ENCODE assay signal across 9 cellular contexts in the genomic region with DNA sequence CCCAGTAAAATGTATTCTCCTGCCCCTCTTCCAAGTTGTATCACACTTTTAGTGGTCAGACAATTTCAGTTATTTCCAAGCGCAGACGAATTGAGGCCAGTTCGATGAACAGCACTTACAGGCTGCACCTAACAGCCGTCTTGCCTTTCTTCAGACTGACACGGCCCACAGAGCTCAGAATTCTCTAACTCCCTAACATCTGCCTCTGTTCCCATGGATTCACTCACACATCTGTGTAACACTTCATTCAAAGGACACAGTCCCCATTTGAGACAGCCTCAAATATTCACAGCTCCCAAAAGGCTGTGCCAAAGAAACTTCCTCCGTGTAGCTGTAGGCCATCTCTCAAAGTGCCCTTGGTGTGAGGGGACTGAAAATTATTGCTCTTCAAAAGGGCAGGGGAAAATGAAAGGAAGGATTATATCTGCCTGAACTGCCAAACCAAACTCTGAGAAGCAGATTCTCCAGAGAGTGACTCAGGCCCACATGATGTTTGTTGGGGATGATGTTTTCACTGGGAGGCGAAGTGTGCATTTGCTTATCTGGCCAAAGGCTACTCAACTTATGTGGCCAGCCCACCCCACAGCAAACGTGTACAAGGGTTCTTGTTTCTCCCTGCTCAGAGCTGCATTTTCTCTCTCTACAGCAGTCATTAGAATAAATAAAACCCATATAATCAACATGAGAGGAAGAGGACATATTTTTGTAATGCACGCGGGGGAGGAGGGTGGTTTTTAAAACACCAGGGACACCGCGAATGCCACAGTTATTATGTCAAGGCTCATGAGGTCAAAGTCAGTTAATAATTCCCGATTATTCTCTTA.
DNase-seq lines count a peak whose midpoint lies in the region; ATAC-seq and TF ChIP-seq lines count a peak whose summit lies in the region.
"Had no signal": no experiment of that assay in that cellular context is flagged by ENCODE, and none has a peak within 500 bp of the region (broad histone marks: within the 10 kb centered on the region; RNA-seq: fewer than 3 reads in every experiment).

No MANE protein-coding gene starts in this region.

- intact Hi-C loops in mucosa of descending colon (cut with DNase I, micrococcal nuclease) (loop anchor here (5.0 to 10.0 kb wide), 3 partner anchors 282 to 595 kb away; no protein-coding TSS in a partner anchor), upper lobe of right lung (cut with DNase I) (loop anchor here (5.0 kb wide), 1 partner anchor 457 kb away; no protein-coding TSS in a partner anchor)
- intact Hi-C loops in CD4-positive, alpha-beta T cell (cut with DNase I, micrococcal nuclease) = loop anchor here (2.0 to 10.0 kb wide), 6 partner anchors 282 to 1313 kb away; a partner anchor contains a TSS

- no peak for TF ChIP-seq POLR2A in NB4 (IDR thresholded peaks at IDR 0.05; ENCODE audit: extremely low read depth, insufficient read length)

- H3K36me3 Mint-ChIP-seq in stimulated activated effector memory CD8-positive, alpha-beta T cell treated with anti-CD3 and anti-CD28 coated beads, Interleukin-12 subunit alpha, Interleukin-12 subunit beta, amount 100 ng/mL, for 72 hours = peaks cover 5% of the 10 kb centered on the region
- H3K36me3 Mint-ChIP-seq in CD4-positive, alpha-beta T cell (ENCODE audit: low read depth) = no peaks in the 10 kb centered on the region

- H3K27ac ChIP-seq in ectodermal cell (ENCODE audit: insufficient read depth, low read depth, low read length, poor library complexity, severe bottlenecking) = peak overlapping the region; percentile 56
- H3K27ac ChIP-seq in upper lobe of right lung = peak overlapping the region; percentile 59
- no peak overlapping the region for H3K27ac ChIP-seq in CD4-positive, alpha-beta T cell (ENCODE audit: low read depth, low read length)

- no peak overlapping the region for H3K4me3 ChIP-seq in NB4 (ENCODE audit: low read depth, low read length)
- H3K4me3 ChIP-seq in ectodermal cell (ENCODE audit: insufficient read depth, low read depth, low read length) = no peak overlapping the region
- no peak overlapping the region for H3K4me3 ChIP-seq in mucosa of descending colon
- H3K4me3 ChIP-seq in upper lobe of right lung = no peak overlapping the region

- ATAC-seq in mucosa of descending colon (peak; percentile 4), upper lobe of right lung (peak; percentile 42), GM21619 (IDR thresholded peaks at IDR 0.05; ENCODE audit: unreplicated experiment) (no peak)
- no peak for ATAC-seq in stimulated activated effector memory CD8-positive, alpha-beta T cell treated with anti-CD3 and anti-CD28 coated beads, Interleukin-12 subunit alpha, Interleukin-12 subunit beta, amount 100 ng/mL, for 72 hours
- no peak for ATAC-seq in CD4-positive, alpha-beta T cell (ENCODE audit: poor library complexity)

- DNase-seq in NB4 (ENCODE audit: low read depth) = peak; percentile 78
- DNase-seq in mucosa of descending colon = peak in 1 of 3 donors; percentile 44
- DNase-seq in upper lobe of right lung = no peak
- DNase-seq in stimulated activated effector memory CD8-positive, alpha-beta T cell treated with anti-CD3 and anti-CD28 coated beads, Interleukin-12 subunit alpha, Interleukin-12 subunit beta, amount 100 ng/mL, for 72 hours (ENCODE audit: low spot score in 2 of 2) = no peak
- DNase-seq in CD4-positive, alpha-beta T cell = no peak
- DNase-seq in NCI-H1436 (lab: John Stamatoyannopoulos, UW) = no peak
- DNase-seq: NCI-H187 had no signal

- H3K9me3 ChIP-seq in ectodermal cell (ENCODE audit: control insufficient read depth, low read length) (no peaks in the 10 kb centered on the region), mucosa of descending colon (no peaks in the 10 kb centered on the region), upper lobe of right lung (no peaks in the 10 kb centered on the region)
- peaks cover 3% of the 10 kb centered on the region for H3K9me3 ChIP-seq in CD4-positive, alpha-beta T cell (ENCODE audit: control insufficient read depth, low read length)

- TF ChIP-seq CTCF in NB4 (IDR thresholded peaks at IDR 0.05; ENCODE audit: low read depth, low read length) = no peak
- TF ChIP-seq CTCF in mucosa of descending colon (IDR thresholded peaks at IDR 0.05) = no peak
- TF ChIP-seq CTCF in upper lobe of right lung (IDR thresholded peaks at IDR 0.05) = no peak
- no peak for TF ChIP-seq CTCF in CD4-positive, alpha-beta T cell (IDR thresholded peaks at IDR 0.05)

- H3K9me3 Mint-ChIP-seq in stimulated activated effector memory CD8-positive, alpha-beta T cell treated with anti-CD3 and anti-CD28 coated beads, Interleukin-12 subunit alpha, Interleukin-12 subunit beta, amount 100 ng/mL, for 72 hours = no peaks in the 10 kb centered on the region
- H3K9me3 Mint-ChIP-seq in CD4-positive, alpha-beta T cell = no peaks in the 10 kb centered on the region

- peaks cover 7% of the 10 kb centered on the region for H3K4me1 Mint-ChIP-seq in stimulated activated effector memory CD8-positive, alpha-beta T cell treated with anti-CD3 and anti-CD28 coated beads, Interleukin-12 subunit alpha, Interleukin-12 subunit beta, amount 100 ng/mL, for 72 hours
- peaks cover 24% of the 10 kb centered on the region for H3K4me1 Mint-ChIP-seq in CD4-positive, alpha-beta T cell (ENCODE audit: low read depth)

- H3K27ac Mint-ChIP-seq in stimulated activated effector memory CD8-positive, alpha-beta T cell treated with anti-CD3 and anti-CD28 coated beads, Interleukin-12 subunit alpha, Interleukin-12 subunit beta, amount 100 ng/mL, for 72 hours = no peak overlapping the region
- no peak overlapping the region for H3K27ac Mint-ChIP-seq in CD4-positive, alpha-beta T cell

- 84 to 87% methylated on average over 12 to 13 of the region's 13 CpGs for WGBS in ectodermal cell, 2 experiments

- no peak overlapping the region for H3K4me3 Mint-ChIP-seq in stimulated activated effector memory CD8-positive, alpha-beta T cell treated with anti-CD3 and anti-CD28 coated beads, Interleukin-12 subunit alpha, Interleukin-12 subunit beta, amount 100 ng/mL, for 72 hours
- H3K4me3 Mint-ChIP-seq in CD4-positive, alpha-beta T cell = no peak overlapping the region

- H3K36me3 ChIP-seq in ectodermal cell (ENCODE audit: control insufficient read depth, insufficient read depth, low read length) (no peaks in the 10 kb centered on the region), mucosa of descending colon (ENCODE audit: low read depth) (no peaks in the 10 kb centered on the region), upper lobe of right lung (no peaks in the 10 kb centered on the region)

- H3K27me3 ChIP-seq in ectodermal cell (ENCODE audit: control insufficient read depth, insufficient read depth, low read length, poor library complexity, severe bottlenecking) = peaks cover 28% of the 10 kb centered on the region
- H3K27me3 ChIP-seq in upper lobe of right lung = peaks cover 53% of the 10 kb centered on the region
- peaks cover 47% of the 10 kb centered on the region for H3K27me3 ChIP-seq in CD4-positive, alpha-beta T cell (ENCODE audit: control insufficient read depth, insufficient read depth, low read length)

- H3K27me3 Mint-ChIP-seq in CD4-positive, alpha-beta T cell = peaks cover 65% of the 10 kb centered on the region

- peaks cover 32% of the 10 kb centered on the region for H3K4me1 ChIP-seq in ectodermal cell (ENCODE audit: control insufficient read depth, insufficient read depth, low read length)
- H3K4me1 ChIP-seq in mucosa of descending colon (ENCODE audit: low read depth) = peaks cover 25% of the 10 kb centered on the region
- H3K4me1 ChIP-seq in upper lobe of right lung = peaks cover 52% of the 10 kb centered on the region

- POLR2A ChIA-PET in CD4-positive, alpha-beta T cell (lab: Charles Lee) = no interaction called here

- CTCF ChIA-PET in CD4-positive, alpha-beta T cell (lab: Charles Lee) = interaction anchor here (0.7 kb wide), 1 partner anchor 87 kb away, joined by 3 read pairs; no protein-coding TSS in a partner anchor

Comparison
In these comparisons a context has a peak if more than half of its experiments do, and no peak if none do; other contexts are left out.
1. ATAC-seq: peak in mucosa of descending colon (single experiment) and upper lobe of right lung (single experiment); none in stimulated activated effector memory CD8-positive, alpha-beta T cell treated with anti-CD3 and anti-CD28 coated beads, Interleukin-12 subunit alpha, Interleukin-12 subunit beta, amount 100 ng/mL, for 72 hours (single experiment), GM21619 (single experiment) and CD4-positive, alpha-beta T cell (single experiment).